ENCODE assay signal across 8 cellular contexts in genomic region chrX:24464836-24465523, GRCh38. TPM values are rescaled to one million over a fixed set of nuclear protein-coding genes. Genes with fewer than 3 reads are reported as not detected.
A peak's percentile ranks its signal among the peaks of the same experiment; 100 is the strongest.
DNase-seq lines count a peak whose midpoint lies in the region; ATAC-seq and TF ChIP-seq lines count a peak whose summit lies in the region.

PDK3 (plus strand) TSS chrX:24465286; CDS start chrX:24465456, 170 bp downstream.

- peak within 1 kb of the TSS; percentile 71 for H4K8ac ChIP-seq in trophoblast cell (ENCODE audit: low read depth, low read length)

- peak within 1 kb of the TSS; percentile 77 for H4K12ac ChIP-seq in trophoblast cell (ENCODE audit: low read depth, low read length)

- peaks cover 27% of the 10 kb centered on the region for H3K4me1 ChIP-seq in cardiac muscle cell (ENCODE audit: low read depth)
- H3K4me1 ChIP-seq in trophoblast cell (ENCODE audit: control insufficient read depth in 1 of 2, insufficient read depth in 2 of 2, low read length in 2 of 2): no peaks in the 10 kb centered on the region
- peaks cover 0 to 18% (median 0%) of the 10 kb centered on the region in 4 donors for H3K4me1 ChIP-seq in tibial nerve

- peak within 1 kb of the TSS; percentile 84 for H3K18ac ChIP-seq in trophoblast cell (ENCODE audit: low read length)

- H3K9me2 ChIP-seq in SU-DHL-6 (replicated peaks; ENCODE audit: insufficient read depth, low read length): no peaks in the 10 kb centered on the region

- H3K4me2 ChIP-seq in SU-DHL-6 (ENCODE audit: low read depth, low read length, poor library complexity, severe bottlenecking): peak within 1 kb of the TSS; percentile 78
- H3K4me2 ChIP-seq in trophoblast cell (ENCODE audit: low read length): peak within 1 kb of the TSS; percentile 84

- no peaks in the 10 kb centered on the region for H3K9me3 ChIP-seq in SU-DHL-6 (ENCODE audit: insufficient read depth, low read length)
- no peaks in the 10 kb centered on the region for H3K9me3 ChIP-seq in cardiac muscle cell (ENCODE audit: low read depth)
- H3K9me3 ChIP-seq in trophoblast cell (ENCODE audit: insufficient read depth, low read depth, low read length): no peaks in the 10 kb centered on the region
- H3K9me3 ChIP-seq in tibial nerve: no peaks in the 10 kb centered on the region

- no peaks in the 10 kb centered on the region for H3K36me3 ChIP-seq in SU-DHL-6 (ENCODE audit: low read length)
- H3K36me3 ChIP-seq in cardiac muscle cell: no peaks in the 10 kb centered on the region
- no peaks in the 10 kb centered on the region for H3K36me3 ChIP-seq in trophoblast cell (ENCODE audit: control insufficient read depth in 1 of 2, insufficient read depth in 2 of 2, low read length in 2 of 2)
- no peaks in the 10 kb centered on the region for H3K36me3 ChIP-seq in tibial nerve

- H3K27ac Mint-ChIP-seq in activated naive CD8-positive, alpha-beta T cell treated with anti-CD3 and anti-CD28 coated beads, Interleukin-2, amount 10 ng/mL, durations not matched to agents 7 days and 5 days: peak within 1 kb of the TSS; percentile 91

- H3K79me2 ChIP-seq in SU-DHL-6 (ENCODE audit: insufficient read depth, low read length): no peaks in the 10 kb centered on the region
- peaks cover 3% of the 10 kb centered on the region for H3K79me2 ChIP-seq in trophoblast cell (ENCODE audit: control insufficient read depth, insufficient read depth, low read length, poor library complexity)

- peak within 1 kb of the TSS; percentile 86 for H3K4me3 Mint-ChIP-seq in activated naive CD8-positive, alpha-beta T cell treated with anti-CD3 and anti-CD28 coated beads, Interleukin-2, amount 10 ng/mL, durations not matched to agents 7 days and 5 days

- H2BK120ac ChIP-seq in trophoblast cell (ENCODE audit: insufficient read depth, low read length, poor library complexity): no peak within 1 kb of the TSS

- H3K4ac ChIP-seq in trophoblast cell (ENCODE audit: low read depth, low read length): no peak within 1 kb of the TSS

- no peaks in the 10 kb centered on the region for H3K27me3 ChIP-seq in SU-DHL-6 (ENCODE audit: low read length)
- no peaks in the 10 kb centered on the region for H3K27me3 ChIP-seq in cardiac muscle cell
- no peaks in the 10 kb centered on the region for H3K27me3 ChIP-seq in trophoblast cell (ENCODE audit: insufficient read depth, low read length)
- no peaks in the 10 kb centered on the region for H3K27me3 ChIP-seq in tibial nerve

- peak within 1 kb of the TSS; percentile 59 for H2BK12ac ChIP-seq in trophoblast cell (ENCODE audit: low read length)

- H2BK5ac ChIP-seq in trophoblast cell (ENCODE audit: low read depth, low read length, poor library complexity): no peak within 1 kb of the TSS

- 0 out of 2 replicates have a peak, but pooled peaks cover 7% of the 10 kb centered on the region for H3F3A ChIP-seq in SU-DHL-6 (ENCODE audit: insufficient read depth)

- peaks cover 2% of the 10 kb centered on the region for H3K79me1 ChIP-seq in trophoblast cell (ENCODE audit: low read length)

- DNase-seq in GM12865 (ENCODE audit: low read depth) (peak; percentile 92), NCI-H128 (lab: John Stamatoyannopoulos, UW; ENCODE audit: unreplicated experiment) (peak; percentile 83), cardiac muscle cell (ENCODE audit: low read depth in 1 of 2, low spot score in 1 of 2) (peak; percentile 91 to 97), trophoblast cell (peak; percentile 83 to 86), tibial nerve (ENCODE audit: low spot score in 2 of 2) (peak; percentile 80 to 82)
- DNase-seq in activated naive CD8-positive, alpha-beta T cell treated with anti-CD3 and anti-CD28 coated beads, Interleukin-2, amount 10 ng/mL, durations not matched to agents 7 days and 5 days: peak; percentile 87

- TF ChIP-seq CTCF in GM12865 (IDR thresholded peaks at IDR 0.05; ENCODE audit: insufficient read depth, low read depth, low read length, missing control alignments) (no peak), SU-DHL-6 (IDR thresholded peaks at IDR 0.05; ENCODE audit: insufficient read depth, low read length, poor library complexity, severe bottlenecking) (no peak), cardiac muscle cell (IDR thresholded peaks at IDR 0.05; ENCODE audit: low read depth, low read length) (no peak), tibial nerve (IDR thresholded peaks at IDR 0.05) (peak in 1 of 5 experiments; percentile 7)

- H3K23ac ChIP-seq in trophoblast cell (ENCODE audit: low read length): no peak within 1 kb of the TSS

- TF ChIP-seq POLR2A in tibial nerve (IDR thresholded peaks at IDR 0.05): peak; percentile 78 to 82

- H3K14ac ChIP-seq in trophoblast cell (ENCODE audit: low read length): peak within 1 kb of the TSS; percentile 78

- H3K9ac ChIP-seq in SU-DHL-6 (ENCODE audit: low read length): peak within 1 kb of the TSS; percentile 74
- peak within 1 kb of the TSS; percentile 65 for H3K9ac ChIP-seq in trophoblast cell (ENCODE audit: low read length)

- H3K27ac ChIP-seq in SU-DHL-6 (ENCODE audit: low read depth, low read length) (peak within 1 kb of the TSS; percentile 47), cardiac muscle cell (peak within 1 kb of the TSS; percentile 85), trophoblast cell (ENCODE audit: low read depth, low read length) (no peak within 1 kb of the TSS), tibial nerve (peak within 1 kb of the TSS; percentile 47 to 90 (median 86))

- no peaks in the 10 kb centered on the region for H3K36me3 Mint-ChIP-seq in activated naive CD8-positive, alpha-beta T cell treated with anti-CD3 and anti-CD28 coated beads, Interleukin-2, amount 10 ng/mL, durations not matched to agents 7 days and 5 days

- peak in 1 of 2 donors; percentile 61 for TF ChIP-seq EP300 in tibial nerve (IDR thresholded peaks at IDR 0.05)

- no peak within 1 kb of the TSS for H2AK5ac ChIP-seq in trophoblast cell (ENCODE audit: low read length)

- no peaks in the 10 kb centered on the region for H3K9me3 Mint-ChIP-seq in activated naive CD8-positive, alpha-beta T cell treated with anti-CD3 and anti-CD28 coated beads, Interleukin-2, amount 10 ng/mL, durations not matched to agents 7 days and 5 days

- peaks cover 26% of the 10 kb centered on the region for H3K4me1 Mint-ChIP-seq in activated naive CD8-positive, alpha-beta T cell treated with anti-CD3 and anti-CD28 coated beads, Interleukin-2, amount 10 ng/mL, durations not matched to agents 7 days and 5 days

- peak; percentile 96 for ATAC-seq in HG02759 (IDR thresholded peaks at IDR 0.05; ENCODE audit: unreplicated experiment)
- peak; percentile 89 for ATAC-seq in activated naive CD8-positive, alpha-beta T cell treated with anti-CD3 and anti-CD28 coated beads, Interleukin-2, amount 10 ng/mL, durations not matched to agents 7 days and 5 days (ENCODE audit: low read depth)

- POLR2A ChIA-PET in activated naive CD8-positive, alpha-beta T cell treated with anti-CD3 and anti-CD28 coated beads, Interleukin-2, amount 10 ng/mL, durations not matched to agents 7 days and 5 days (lab: Charles Lee): interaction anchor here (0.9 to 2.7 kb wide), 5 partner anchors 10 to 34 kb away, joined by 3 to 46 read pairs (median 3); no protein-coding TSS in a partner anchor

- whole genome bisulfite sequencing in trophoblast cell (ENCODE audit: extremely low coverage, insufficient coverage, insufficient read length): no CpG with 5 or more reads among the region's 80 CpGs
- 0 to 52% methylated on average over 4 to 57 of the region's 80 CpGs for WGBS in tibial nerve, 2 donors

- H2AFZ ChIP-seq in SU-DHL-6 (ENCODE audit: low read depth, low read length, severe bottlenecking) (peak within 1 kb of the TSS; percentile 82), trophoblast cell (ENCODE audit: insufficient read depth, low read length, poor library complexity) (peak within 1 kb of the TSS; percentile 66)

- H3K27me3 Mint-ChIP-seq in activated naive CD8-positive, alpha-beta T cell treated with anti-CD3 and anti-CD28 coated beads, Interleukin-2, amount 10 ng/mL, durations not matched to agents 7 days and 5 days: no peaks in the 10 kb centered on the region

- H4K20me1 ChIP-seq in SU-DHL-6 (ENCODE audit: low read depth, low read length): no peaks in the 10 kb centered on the region

- H4K91ac ChIP-seq in trophoblast cell (ENCODE audit: low read depth, low read length): no peak within 1 kb of the TSS

- H3K4me3 ChIP-seq in GM12865 (ENCODE audit: low read depth, low read length) (peak within 1 kb of the TSS; percentile 85), SU-DHL-6 (ENCODE audit: insufficient read depth, low read length, poor library complexity, severe bottlenecking) (peak within 1 kb of the TSS; percentile 65), cardiac muscle cell (peak within 1 kb of the TSS; percentile 90), trophoblast cell (ENCODE audit: low read depth, low read length) (peak within 1 kb of the TSS; percentile 81), tibial nerve (peak within 1 kb of the TSS; percentile 51 to 83 (median 77))

RNA-seq across cellular contexts. Expression of gene PDK3, which starts in this region (rescaled TPM):
- total RNA-seq in activated naive CD8-positive, alpha-beta T cell treated with anti-CD3 and anti-CD28 coated beads, Interleukin-2, amount 10 ng/mL, durations not matched to agents 7 days and 5 days: 10 to 100 TPM; 32.1 to 32.4 TPM
- total RNA-seq in cardiac muscle cell (55.0 and 60.0 TPM in 2 replicates), tibial nerve (10 to 100 TPM; 18.3 to 39.8 (median 31.3) TPM)
- 65.3 and 72.5 TPM in 2 replicates for polyA plus RNA-seq in cardiac muscle cell
- 7.8 and 8.2 TPM in 2 replicates for polyA plus RNA-seq in trophoblast cell (2013)
